30 cellular contexts compared by ENCODE assay signal in genomic region chr19:37955986-37956385, GRCh38. TPM values are rescaled to one million over a fixed set of nuclear protein-coding genes. Genes with fewer than 3 reads are reported as not detected.
A peak's percentile ranks its signal among the peaks of the same experiment; 100 is the strongest.
DNase-seq lines count a peak whose midpoint lies in the region; ATAC-seq and TF ChIP-seq lines count a peak whose summit lies in the region.
"Had no signal": no experiment of that assay in that cellular context is flagged by ENCODE, and none has a peak within 500 bp of the region (broad histone marks: within the 10 kb centered on the region; RNA-seq: fewer than 3 reads in every experiment).

No MANE protein-coding gene starts in this region.

- H3K9ac ChIP-seq in neuronal stem cell (ENCODE audit: low read depth, low read length, poor library complexity), result no peak overlapping the region

- no peak overlapping the region for H3K4ac ChIP-seq in neuronal stem cell (ENCODE audit: low read length)

- H3K14ac ChIP-seq in neuronal stem cell (ENCODE audit: low read length), result no peak overlapping the region

- intact Hi-C loops in thyroid gland (cut with DNase I), result no loop called here

- DNase-seq in COLO668 (lab: John Stamatoyannopoulos, UW; ENCODE audit: unreplicated experiment), result peak; percentile 62
- peak; percentile 56 for DNase-seq in NCI-H146 (lab: John Stamatoyannopoulos, UW)
- DNase-seq in RWPE2 (ENCODE audit: low spot score), result no peak
- no peak for DNase-seq in neuronal stem cell (ENCODE audit: low spot score)
- DNase-seq in LoVo (ENCODE audit: low spot score), result no peak
- DNase-seq in NCI-H2196 treated with DMSO at 0.1 percent for 48 hours (lab: John Stamatoyannopoulos, UW; ENCODE audit: unreplicated experiment), result no peak
- no peak for DNase-seq in thyroid gland
- DNase-seq: activated CD8-positive, alpha-beta memory T cell treated with anti-CD3 and anti-CD28 coated beads, Interleukin-2, amount 10 ng/mL, durations not matched to agents 7 days and 5 days; activated T-cell treated with anti-CD3 and anti-CD28 coated beads, Interleukin-2, amount 50 U/mL, for 72 hours; CD4-positive, CD25-positive, alpha-beta regulatory T cell; effector memory CD4-positive, alpha-beta T cell; head of caudate nucleus; HFFc6; KG1; MM.1S; NCI-H1436 treated with DMSO at 0.1 percent for 48 hours; pancreas; SIG-M5; small intestine; stimulated activated CD4-positive, alpha-beta T cell treated with anti-CD3 and anti-CD28 coated beads, Interleukin-1b, Interleukin-23, amount 100 ng/mL, for 48 hours; stimulated activated CD8-positive, alpha-beta memory T cell treated with anti-CD3 and anti-CD28 coated beads, Interleukin-4, amount 100 ng/mL, for 48 hours; SW 1271; T-helper 9 cell; transverse colon had no signal

- peaks cover 35% of the 10 kb centered on the region for H3K4me1 ChIP-seq in RWPE2 (ENCODE audit: insufficient read depth, poor library complexity, severe bottlenecking)
- H3K4me1 ChIP-seq in neuronal stem cell (ENCODE audit: control insufficient read depth in 2 of 2, insufficient read depth in 1 of 2, low read depth in 1 of 2, low read length in 2 of 2), result peaks cover 10 to 13% of the 10 kb centered on the region in 2 donors
- peaks cover 20 to 30% of the 10 kb centered on the region in 2 donors for H3K4me1 ChIP-seq in thyroid gland
- H3K4me1 ChIP-seq: breast epithelium had no signal

- TF ChIP-seq CTCF in RWPE2 (IDR thresholded peaks at IDR 0.05; ENCODE audit: poor library complexity, severe bottlenecking) (no peak), thyroid gland (IDR thresholded peaks at IDR 0.05) (no peak)

- no peak overlapping the region for H2AFZ ChIP-seq in neuronal stem cell (ENCODE audit: low read length)

- no peak overlapping the region for H4K8ac ChIP-seq in neuronal stem cell (ENCODE audit: low read depth, low read length)

- no peak overlapping the region for H2BK120ac ChIP-seq in neuronal stem cell (ENCODE audit: low read depth, low read length)

- H3K23ac ChIP-seq in neuronal stem cell (ENCODE audit: low read depth, low read length, poor library complexity), result no peak overlapping the region

- H2BK15ac ChIP-seq in neuronal stem cell (ENCODE audit: low read length), result no peak overlapping the region

- H2AK5ac ChIP-seq in neuronal stem cell (ENCODE audit: low read depth, low read length), result no peak overlapping the region

- no peak overlapping the region for H4K91ac ChIP-seq in neuronal stem cell (ENCODE audit: low read depth, low read length, poor library complexity)

- H3K4me3 ChIP-seq in RWPE2 (ENCODE audit: severe bottlenecking) (no peak overlapping the region), neuronal stem cell (ENCODE audit: low read length in 2 of 2) (no peak overlapping the region), thyroid gland (replicated peaks in 1 of 3) (no peak overlapping the region)
- H3K4me3 ChIP-seq: breast epithelium, pancreas, transverse colon had no signal

- H2BK5ac ChIP-seq in neuronal stem cell (ENCODE audit: low read length), result no peak overlapping the region

- H3K27ac ChIP-seq in RWPE2 (ENCODE audit: poor library complexity, severe bottlenecking) (peak overlapping the region; percentile 70), neuronal stem cell (replicated peaks; ENCODE audit: low read length) (no peak overlapping the region), thyroid gland (no peak overlapping the region)
- H3K27ac ChIP-seq: breast epithelium, pancreas, transverse colon had no signal

- no peaks in the 10 kb centered on the region for H3K27me3 ChIP-seq in RWPE2 (ENCODE audit: insufficient read depth, poor library complexity, severe bottlenecking)
- H3K27me3 ChIP-seq in neuronal stem cell (ENCODE audit: control insufficient read depth in 3 of 3, insufficient read depth in 3 of 3, low read depth in 1 of 3, low read length in 3 of 3), result no peaks in the 10 kb centered on the region
- H3K27me3 ChIP-seq in thyroid gland, result no peaks in the 10 kb centered on the region
- H3K27me3 ChIP-seq: breast epithelium, pancreas, transverse colon had no signal

- peak; percentile 33; the same call in 1 of the 3 replicates for ATAC-seq in RWPE2 (ENCODE audit: low read depth)
- ATAC-seq: activated CD8-positive, alpha-beta memory T cell treated with anti-CD3 and anti-CD28 coated beads, Interleukin-2, amount 10 ng/mL, durations not matched to agents 7 days and 5 days; activated T-cell treated with anti-CD3 and anti-CD28 coated beads, Interleukin-2, amount 50 U/mL, for 72 hours; pancreas had no signal

- H3K9me3 ChIP-seq in RWPE2 (ENCODE audit: severe bottlenecking) (no peaks in the 10 kb centered on the region), neuronal stem cell (replicated peaks in 1 of 2; ENCODE audit: control insufficient read depth in 2 of 2, insufficient read depth in 1 of 2, low read depth in 1 of 2, low read length in 2 of 2) (peaks cover 1 to 15% of the 10 kb centered on the region in 2 donors), thyroid gland (no peaks in the 10 kb centered on the region)
- H3K9me3 ChIP-seq: breast epithelium, pancreas had no signal

- H3K4me2 ChIP-seq in neuronal stem cell (ENCODE audit: insufficient read depth, low read length, poor library complexity, severe bottlenecking), result no peak overlapping the region

- peaks cover 9% of the 10 kb centered on the region for H3K36me3 ChIP-seq in RWPE2 (ENCODE audit: low read depth)
- H3K36me3 ChIP-seq in neuronal stem cell (replicated peaks in 1 of 2; ENCODE audit: control insufficient read depth in 2 of 2, insufficient read depth in 2 of 2, low read length in 2 of 2), result peaks cover 0 to under 1% of the 10 kb centered on the region in 2 donors
- no peaks in the 10 kb centered on the region for H3K36me3 ChIP-seq in thyroid gland
- H3K36me3 ChIP-seq: breast epithelium, pancreas, transverse colon had no signal

- WGBS in neuronal stem cell (ENCODE audit: extremely low coverage in 2 of 2, insufficient read length in 2 of 2, insufficient replicate concordance in 1 of 2), 2 donors, result no CpG with 5 or more reads among the region's 8 CpGs
- WGBS in thyroid gland, 2 donors, result 82 to 85% methylated on average over 8 of the region's 8 CpGs

- no peak overlapping the region for H2BK12ac ChIP-seq in neuronal stem cell (ENCODE audit: low read length)

- TF ChIP-seq POLR2A in thyroid gland (IDR thresholded peaks at IDR 0.05), result no peak

- H3K18ac ChIP-seq in neuronal stem cell (ENCODE audit: low read length), result peak overlapping the region; percentile 72

- no peaks in the 10 kb centered on the region for H3K79me1 ChIP-seq in neuronal stem cell (ENCODE audit: low read depth, low read length)

RNA-seq across cellular contexts. Expression of gene SIPA1L3, which starts 49.0 kb away (rescaled TPM):
- 11.3 TPM for polyA plus RNA-seq in neuronal stem cell (2013, experiment 1 of 2)
- 11.5 TPM for polyA plus RNA-seq in neuronal stem cell (2013, experiment 2 of 2)
- total RNA-seq in thyroid gland, result 100 to 1,000 TPM in 3 of 4 donors, 10 to 100 TPM in 1; 39.4 to 130 (median 116) TPM

RNA-seq across cellular contexts. Expression of gene WDR87, which starts 49.6 kb away (rescaled TPM):
- polyA plus RNA-seq in neuronal stem cell (2013, experiment 1 of 2), result not detected
- not detected for polyA plus RNA-seq in neuronal stem cell (2013, experiment 2 of 2)
- total RNA-seq in thyroid gland, result under 1 TPM in 1 of 4 donors, not detected in 3; under 0.01 TPM
- total RNA-seq: activated CD8-positive, alpha-beta memory T cell treated with anti-CD3 and anti-CD28 coated beads, Interleukin-2, amount 10 ng/mL, durations not matched to agents 7 days and 5 days; activated T-cell treated with anti-CD3 and anti-CD28 coated beads, Interleukin-2, amount 50 U/mL, for 72 hours; breast epithelium; CD4-positive, CD25-positive, alpha-beta regulatory T cell; fibroblast of villous mesenchyme; HFFc6; liver; NCI-H460; pancreas; transverse colon had no signal
- polyA plus RNA-seq: CD4-positive, CD25-positive, alpha-beta regulatory T cell; esophagus; keratinocyte; liver; small intestine had no signal

Comparison
In these comparisons a context has a peak if more than half of its experiments do, and no peak if none do; other contexts are left out.
1. DNase-seq: peak in COLO668 (single experiment) and NCI-H146 (single experiment); none in RWPE2 (single experiment), neuronal stem cell (single experiment), LoVo (single experiment), NCI-H2196 treated with DMSO at 0.1 percent for 48 hours (single experiment) and thyroid gland (0 of 2).